Comparison of ENCODE assay signal across 1 cellular context in genomic region chr6:24494726-24495515, GRCh38.
A peak's percentile ranks its signal among the peaks of the same experiment; 100 is the strongest.
TF ChIP-seq lines count a peak whose summit lies in the region.

Gene ALDH5A1, plus strand, starts transcription at chr6:24494969. Its CDS starts 28 bp downstream, at chr6:24494997.

TF ChIP-seq in HepG2, 621 proteins besides CTCF, POLR2A, EP300 and RAD21 (continued from another document and continues in another):
- TF ChIP-seq ZNF281 (CRISPR knock-in tag; IDR thresholded peaks at IDR 0.05; ENCODE audit: borderline replicate concordance) (no peak), ZNF124 (CRISPR knock-in tag; IDR thresholded peaks at IDR 0.05) (peak; percentile 86), ZNF44 (CRISPR knock-in tag; IDR thresholded peaks at IDR 0.05) (no peak), ZNF276 (CRISPR knock-in tag; IDR thresholded peaks at IDR 0.05; ENCODE audit: low read depth) (peak; percentile 69; the same call in 1 of the 2 replicates), PAWR (CRISPR knock-in tag; IDR thresholded peaks at IDR 0.05; ENCODE audit: borderline replicate concordance) (no peak; the same call in 1 of the 2 replicates), ZNF547 (CRISPR knock-in tag; IDR thresholded peaks at IDR 0.05) (peak; percentile 86; the same call in 1 of the 2 replicates), MTF1 (CRISPR knock-in tag; IDR thresholded peaks at IDR 0.05) (no peak), ZNF503 (CRISPR knock-in tag; IDR thresholded peaks at IDR 0.05) (no peak; the same call in 1 of the 2 replicates), KMT2B (CRISPR knock-in tag; IDR thresholded peaks at IDR 0.05) (peak; percentile 89), HMG20A (CRISPR knock-in tag; IDR thresholded peaks at IDR 0.05; ENCODE audit: borderline replicate concordance) (no peak; the same call in 1 of the 2 replicates), HOXA5 (CRISPR knock-in tag; IDR thresholded peaks at IDR 0.05) (peak; percentile 78; the same call in 1 of the 2 replicates), ZNF768 (CRISPR knock-in tag; IDR thresholded peaks at IDR 0.05) (peak; percentile 85), SMC3 (IDR thresholded peaks at IDR 0.05; ENCODE audit: low read length) (no peak), ZNF446 (CRISPR knock-in tag; IDR thresholded peaks at IDR 0.05) (no peak), RNF2 (conservative IDR thresholded peaks at IDR 0.05; ENCODE audit: low read depth) (peak; percentile 84), MXI1 (IDR thresholded peaks at IDR 0.05; ENCODE audit: borderline replicate concordance, low read depth, low read length) (peak; percentile 47), ZGPAT (CRISPR knock-in tag; IDR thresholded peaks at IDR 0.05) (peak; percentile 14; the same call in 1 of the 2 replicates), ZNF776 (CRISPR knock-in tag; IDR thresholded peaks at IDR 0.05) (no peak; the same call in none of the 2 replicates), ZEB1 (IDR thresholded peaks at IDR 0.05; ENCODE audit: insufficient replicate concordance, low read depth) (peak; percentile 55), POGZ (CRISPR knock-in tag; IDR thresholded peaks at IDR 0.05) (no peak), ZNF615 (CRISPR knock-in tag; IDR thresholded peaks at IDR 0.05; ENCODE audit: borderline replicate concordance) (no peak; the same call in 1 of the 2 replicates), SKIL (CRISPR knock-in tag; IDR thresholded peaks at IDR 0.05; ENCODE audit: borderline replicate concordance) (no peak; the same call in 1 of the 2 replicates), RBM39 (IDR thresholded peaks at IDR 0.05; ENCODE audit: low read depth, low read length, poor library complexity, severe bottlenecking) (peak; percentile 61), ZNF552 (CRISPR knock-in tag; IDR thresholded peaks at IDR 0.05; ENCODE audit: borderline replicate concordance) (no peak), IRF2 (CRISPR knock-in tag; IDR thresholded peaks at IDR 0.05) (peak; percentile 19; the same call in 1 of the 2 replicates), ZBTB7A (CRISPR knock-in tag; IDR thresholded peaks at IDR 0.05) (peak; percentile 78), RFX5 (IDR thresholded peaks at IDR 0.05; ENCODE audit: low read depth, low read length) (no peak), ZNF501 (CRISPR knock-in tag; IDR thresholded peaks at IDR 0.05) (peak; percentile 7), MTA1 (CRISPR knock-in tag; IDR thresholded peaks at IDR 0.05; ENCODE audit: borderline replicate concordance) (peak; percentile 94), SNRNP70 (IDR thresholded peaks at IDR 0.05; ENCODE audit: low read depth, low read length) (no peak), ZBTB33 (CRISPR knock-in tag; IDR thresholded peaks at IDR 0.05) (peak; percentile 30; the same call in 1 of the 2 replicates), NR3C1 (CRISPR knock-in tag; IDR thresholded peaks at IDR 0.05) (no peak), MYC (CRISPR knock-in tag; IDR thresholded peaks at IDR 0.05; ENCODE audit: borderline replicate concordance) (peak; percentile 79), ZBTB10 (CRISPR knock-in tag; IDR thresholded peaks at IDR 0.05; ENCODE audit: borderline replicate concordance) (peak; percentile 93), ZNF597 (CRISPR knock-in tag; IDR thresholded peaks at IDR 0.05) (peak; percentile 79; the same call in 1 of the 2 replicates), NPAS2 (CRISPR knock-in tag; IDR thresholded peaks at IDR 0.05; ENCODE audit: borderline replicate concordance) (no peak), ZBTB7B (CRISPR knock-in tag; IDR thresholded peaks at IDR 0.05) (no peak; the same call in 1 of the 2 replicates), ZNF224 (CRISPR knock-in tag; IDR thresholded peaks at IDR 0.05) (0 out of 2 replicates have a peak, but pooled peaks have one; percentile 10), ZBTB43 (CRISPR knock-in tag; conservative IDR thresholded peaks at IDR 0.05) (peak; percentile 55; the same call in 1 of the 2 replicates), REXO4 (CRISPR knock-in tag; IDR thresholded peaks at IDR 0.05; ENCODE audit: borderline replicate concordance) (no peak), ZBTB38 (CRISPR knock-in tag; IDR thresholded peaks at IDR 0.05) (peak; percentile 59; the same call in 1 of the 2 replicates)
